ENCODE assay signal across 15 cellular contexts in genomic region chr16:29114476-29115012, GRCh38.
DNase-seq lines count a peak whose midpoint lies in the region; ATAC-seq, FAIRE-seq and TF ChIP-seq lines count a peak whose summit lies in the region.
"Had no signal": no experiment of that assay in that cellular context is flagged by ENCODE, and none has a peak within 500 bp of the region (broad histone marks: within the 10 kb centered on the region; RNA-seq: fewer than 3 reads in every experiment).

No MANE protein-coding gene starts in this region.

- H3K4me2 ChIP-seq in MM.1S (ENCODE audit: low read depth, low read length) = peak overlapping the region; percentile 26; the same call in 1 of the 2 replicates

- H3K4me1 ChIP-seq in MM.1S (ENCODE audit: low read length) = 0 out of 2 replicates have a peak, but pooled peaks cover 6% of the 10 kb centered on the region
- peaks cover 4 to 8% of the 10 kb centered on the region in 2 donors for H3K4me1 ChIP-seq in kidney (ENCODE audit: control insufficient read depth in 1 of 2, insufficient read depth in 1 of 2, low read depth in 1 of 2, low read length in 2 of 2)

- no peaks in the 10 kb centered on the region for H4K20me1 ChIP-seq in MM.1S (ENCODE audit: insufficient read depth, low read length)

- no peak for ATAC-seq in HG03280 (IDR thresholded peaks at IDR 0.05; ENCODE audit: unreplicated experiment)
- no peak for ATAC-seq in GM21447 (IDR thresholded peaks at IDR 0.05; ENCODE audit: unreplicated experiment)

- H3K27me3 ChIP-seq in MM.1S (replicated peaks; ENCODE audit: insufficient read depth, low read length) = no peaks in the 10 kb centered on the region

- H3K9me2 ChIP-seq in MM.1S (replicated peaks; ENCODE audit: insufficient read depth, low read length) = no peaks in the 10 kb centered on the region

- intact Hi-C loops in kidney (cut with DNase I) = no loop called here

- no peak for FAIRE-seq in kidney (lab: Jason Lieb, UNC)
- FAIRE-seq: keratinocyte had no signal

- H3K36me3 ChIP-seq in MM.1S (replicated peaks; ENCODE audit: insufficient read depth, low read length) = no peaks in the 10 kb centered on the region
- H3K36me3 ChIP-seq in kidney (ENCODE audit: control insufficient read depth in 1 of 2, insufficient read depth in 2 of 2, low read length in 2 of 2) = no peaks in the 10 kb centered on the region

- peaks cover 13% of the 10 kb centered on the region for H3K4me1 Mint-ChIP-seq in osteocyte (ENCODE audit: unreplicated experiment)

- H3K4me3 ChIP-seq in MM.1S (ENCODE audit: low read length) (no peak overlapping the region), kidney (ENCODE audit: low read length in 2 of 2) (peak overlapping the region; percentile 10 to 60)

- no peaks in the 10 kb centered on the region for H3K9me3 Mint-ChIP-seq in osteocyte (ENCODE audit: unreplicated experiment)

- no peak overlapping the region for H2AFZ ChIP-seq in MM.1S (ENCODE audit: low read length)

- no peaks in the 10 kb centered on the region for H3K36me3 Mint-ChIP-seq in osteocyte (ENCODE audit: unreplicated experiment)

- H3K79me2 ChIP-seq in MM.1S (ENCODE audit: low read length) = no peaks in the 10 kb centered on the region

- no peaks in the 10 kb centered on the region for H3K9me3 ChIP-seq in MM.1S (replicated peaks; ENCODE audit: insufficient read depth, low read length)
- H3K9me3 ChIP-seq in kidney (ENCODE audit: control insufficient read depth in 1 of 2, low read length in 2 of 2) = no peaks in the 10 kb centered on the region

- DNase-seq in CD1c-positive myeloid dendritic cell (ENCODE audit: extremely low spot score) (peak; percentile 33), MM.1S (no peak), kidney (no peak), osteocyte (ENCODE audit: extremely low spot score, unreplicated experiment) (peak; percentile 34), C1 segment of cervical spinal cord (lab: John Stamatoyannopoulos, UW) (no peak)
- no peak for DNase-seq in stimulated activated CD4-positive, alpha-beta T cell treated with anti-CD3 and anti-CD28 coated beads, Interleukin-15, amount 100 ng/mL, for 24 hours
- DNase-seq: activated CD8-positive, alpha-beta memory T cell treated with anti-CD3 and anti-CD28 coated beads for 24 hours; cortex of kidney; Kasumi-1; NCI-H2171; OCI-M1; stimulated activated CD4-positive, alpha-beta T cell treated with anti-CD3 and anti-CD28 coated beads, Interleukin-2, amount 100 ng/mL, for 48 hours had no signal

- H3K9ac ChIP-seq in MM.1S (ENCODE audit: low read length) (no peak overlapping the region), kidney (ENCODE audit: low read length in 2 of 2) (peak overlapping the region in 1 of 2 donors; percentile 40)

- TF ChIP-seq CTCF in MM.1S (IDR thresholded peaks at IDR 0.05; ENCODE audit: low read length) = no peak
- TF ChIP-seq CTCF in kidney (IDR thresholded peaks at IDR 0.05; ENCODE audit: borderline replicate concordance, extremely low read depth, insufficient read depth) = no peak
- no peak for TF ChIP-seq CTCF in osteocyte (IDR thresholded peaks at IDR 0.05)

- no peak overlapping the region for H3K27ac Mint-ChIP-seq in osteocyte (ENCODE audit: unreplicated experiment)

- peaks cover 14% of the 10 kb centered on the region for H3K27me3 Mint-ChIP-seq in osteocyte (ENCODE audit: unreplicated experiment)

- no peaks in the 10 kb centered on the region for H3F3A ChIP-seq in MM.1S (ENCODE audit: insufficient read depth, low read length)

- no peak overlapping the region for H3K4me3 Mint-ChIP-seq in osteocyte (ENCODE audit: unreplicated experiment)

- no peak overlapping the region for H3K27ac ChIP-seq in MM.1S (ENCODE audit: low read length)
- H3K27ac ChIP-seq in kidney (ENCODE audit: low read depth in 2 of 2, low read length in 2 of 2) = peak overlapping the region; percentile 28 to 80

Comparison
In these comparisons a context has a peak if more than half of its experiments do, and no peak if none do; other contexts are left out.
1. DNase-seq: peak in CD1c-positive myeloid dendritic cell (single experiment) and osteocyte (single experiment); none in MM.1S (single experiment), kidney (single experiment), C1 segment of cervical spinal cord (0 of 14) and stimulated activated CD4-positive, alpha-beta T cell treated with anti-CD3 and anti-CD28 coated beads, Interleukin-15, amount 100 ng/mL, for 24 hours (single experiment).